In the genomic region with DNA sequence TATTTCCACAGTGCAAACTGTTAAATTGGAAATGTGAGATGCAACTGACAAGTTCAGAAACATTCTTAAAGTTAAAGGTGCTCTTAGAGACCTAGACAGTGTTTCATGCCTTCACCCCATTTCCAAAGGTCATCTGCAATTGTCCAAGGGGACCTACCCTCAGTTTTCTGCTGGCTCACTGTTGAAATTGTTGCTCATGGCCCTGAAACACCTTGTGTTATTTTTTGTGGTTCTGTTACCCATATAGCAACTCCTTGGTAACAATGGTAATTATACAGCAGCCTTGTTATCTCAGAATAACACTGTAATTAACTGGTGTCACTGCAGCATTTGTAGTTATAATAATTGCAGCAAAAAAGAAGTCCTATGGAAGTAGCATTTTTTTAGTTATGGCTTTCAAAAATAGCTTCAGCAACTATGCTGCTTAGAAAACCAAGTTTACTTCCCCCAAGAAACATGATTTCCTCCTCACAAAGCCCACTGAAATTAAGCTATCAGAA, we compare ENCODE assay signal across 17 cellular contexts.
"Had no signal": no experiment of that assay in that cellular context is flagged by ENCODE, and none has a peak within 500 bp of the region (broad histone marks: within the 10 kb centered on the region; RNA-seq: fewer than 3 reads in every experiment).

No MANE protein-coding gene starts in this region.

- H3K36me3 Mint-ChIP-seq: stimulated activated effector memory CD8-positive, alpha-beta T cell treated with anti-CD3 and anti-CD28 coated beads, Interleukin-12 subunit alpha, Interleukin-12 subunit beta, amount 100 ng/mL, for 72 hours had no signal

- H3K4me1 Mint-ChIP-seq: activated naive CD8-positive, alpha-beta T cell treated with anti-CD3 and anti-CD28 coated beads, Interleukin-2, amount 50 U/mL, for 24 hours; activated T-helper 17 cell treated with anti-CD3 and anti-CD28 coated beads, Interleukin-2, amount 50 U/mL, for 72 hours; stimulated activated effector memory CD8-positive, alpha-beta T cell treated with anti-CD3 and anti-CD28 coated beads, Interleukin-12 subunit alpha, Interleukin-12 subunit beta, amount 100 ng/mL, for 72 hours had no signal

- H3K27ac ChIP-seq: gastrocnemius medialis, heart right ventricle, lower lobe of right lung, pancreas had no signal

- H3K27me3 Mint-ChIP-seq: activated naive CD8-positive, alpha-beta T cell treated with anti-CD3 and anti-CD28 coated beads, Interleukin-2, amount 50 U/mL, for 24 hours; dendritic cell treated with granulocyte-macrophage colony-stimulating factor and Interleukin-4, amounts not matched to agents 40 ng/mL and 50 ng/mL, for 4 days had no signal

- H3K36me3 ChIP-seq: gastrocnemius medialis, heart right ventricle, lower lobe of right lung, pancreas had no signal

- H3K4me3 ChIP-seq: gastrocnemius medialis, heart right ventricle, lower lobe of right lung, pancreas had no signal

- H3K27me3 ChIP-seq: gastrocnemius medialis, heart right ventricle, pancreas had no signal

- H3K4me3 Mint-ChIP-seq: activated naive CD8-positive, alpha-beta T cell treated with anti-CD3 and anti-CD28 coated beads, Interleukin-2, amount 50 U/mL, for 24 hours; activated T-helper 17 cell treated with anti-CD3 and anti-CD28 coated beads, Interleukin-2, amount 50 U/mL, for 72 hours; dendritic cell treated with granulocyte-macrophage colony-stimulating factor and Interleukin-4, amounts not matched to agents 40 ng/mL and 50 ng/mL, for 4 days; effector memory CD8-positive, alpha-beta T cell; stimulated activated effector memory CD8-positive, alpha-beta T cell treated with anti-CD3 and anti-CD28 coated beads, Interleukin-12 subunit alpha, Interleukin-12 subunit beta, amount 100 ng/mL, for 72 hours had no signal

- H3K9me3 ChIP-seq: gastrocnemius medialis, heart right ventricle, lower lobe of right lung, pancreas had no signal

- DNase-seq: activated CD4-positive, alpha-beta T cell treated with anti-CD3 and anti-CD28 coated beads for 1 hour; activated CD4-positive, alpha-beta T cell treated with anti-CD3 and anti-CD28 coated beads, Interleukin-2, amount 50 U/mL, for 48 hours; activated naive CD4-positive, alpha-beta T cell treated with Interleukin-2 at 50 U/mL for 16 hours; activated naive CD8-positive, alpha-beta T cell treated with anti-CD3 and anti-CD28 coated beads, Interleukin-2, amount 50 U/mL, for 24 hours; aorta; effector memory CD8-positive, alpha-beta T cell; gastrocnemius medialis; heart right ventricle; left colon; lower lobe of right lung; midbrain; pancreas; retina; T1000 had no signal

- H3K9me3 Mint-ChIP-seq: activated naive CD8-positive, alpha-beta T cell treated with anti-CD3 and anti-CD28 coated beads, Interleukin-2, amount 50 U/mL, for 24 hours; activated T-helper 17 cell treated with anti-CD3 and anti-CD28 coated beads, Interleukin-2, amount 50 U/mL, for 72 hours; dendritic cell treated with granulocyte-macrophage colony-stimulating factor and Interleukin-4, amounts not matched to agents 40 ng/mL and 50 ng/mL, for 4 days; effector memory CD8-positive, alpha-beta T cell; stimulated activated effector memory CD8-positive, alpha-beta T cell treated with anti-CD3 and anti-CD28 coated beads, Interleukin-12 subunit alpha, Interleukin-12 subunit beta, amount 100 ng/mL, for 72 hours had no signal

- H3K27ac Mint-ChIP-seq: activated naive CD8-positive, alpha-beta T cell treated with anti-CD3 and anti-CD28 coated beads, Interleukin-2, amount 50 U/mL, for 24 hours; activated T-helper 17 cell treated with anti-CD3 and anti-CD28 coated beads, Interleukin-2, amount 50 U/mL, for 72 hours; dendritic cell treated with granulocyte-macrophage colony-stimulating factor and Interleukin-4, amounts not matched to agents 40 ng/mL and 50 ng/mL, for 4 days; effector memory CD8-positive, alpha-beta T cell; stimulated activated effector memory CD8-positive, alpha-beta T cell treated with anti-CD3 and anti-CD28 coated beads, Interleukin-12 subunit alpha, Interleukin-12 subunit beta, amount 100 ng/mL, for 72 hours had no signal
